ENCODE assay signal across 18 cellular contexts in the genomic region with DNA sequence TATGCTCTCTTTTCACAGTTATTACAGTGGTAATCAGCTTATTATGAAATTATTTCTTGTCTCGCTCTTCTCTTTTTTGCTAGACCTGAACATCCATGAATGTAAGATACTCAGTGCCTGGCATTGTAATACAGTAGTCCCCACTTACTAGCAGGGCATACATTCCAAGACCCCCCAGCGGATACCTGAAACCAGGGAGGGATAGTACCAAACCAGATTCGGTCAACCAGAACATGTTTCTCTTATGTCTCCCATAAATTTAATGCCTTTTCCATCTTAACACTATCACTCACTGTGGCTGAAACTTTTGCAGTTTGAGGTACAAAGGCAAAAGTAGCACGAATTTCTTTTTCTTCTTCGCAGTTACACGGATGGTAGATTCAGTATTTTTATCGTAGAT. TPM values are rescaled to one million over a fixed set of nuclear protein-coding genes. Genes with fewer than 3 reads are reported as not detected.
A peak's percentile ranks its signal among the peaks of the same experiment; 100 is the strongest.
DNase-seq lines count a peak whose midpoint lies in the region; ATAC-seq and TF ChIP-seq lines count a peak whose summit lies in the region.
"Had no signal": no experiment of that assay in that cellular context is flagged by ENCODE, and none has a peak within 500 bp of the region (broad histone marks: within the 10 kb centered on the region; RNA-seq: fewer than 3 reads in every experiment).

No MANE protein-coding gene starts in this region.

- POLR2A ChIA-PET in activated CD8-positive, alpha-beta T cell treated with anti-CD3 and anti-CD28 coated beads for 36 hours (lab: Charles Lee), result no interaction called here

- H3K36me3 Mint-ChIP-seq in osteocyte (ENCODE audit: unreplicated experiment), result peaks cover 70% of the 10 kb centered on the region
- H3K36me3 Mint-ChIP-seq in activated CD8-positive, alpha-beta T cell treated with anti-CD3 and anti-CD28 coated beads for 36 hours (ENCODE audit: low read depth), result peaks cover 67% of the 10 kb centered on the region

- H3K4me3 Mint-ChIP-seq in osteocyte (ENCODE audit: unreplicated experiment), result no peak overlapping the region
- no peak overlapping the region for H3K4me3 Mint-ChIP-seq in activated CD8-positive, alpha-beta T cell treated with anti-CD3 and anti-CD28 coated beads for 36 hours
- H3K4me3 Mint-ChIP-seq: T-helper 2 cell treated with Interferon-gamma antibody and Interleukin-4, amounts not matched to agents 5 μg/mL and 100 μg/mL, for 36 hours had no signal

- intact Hi-C loops in activated CD8-positive, alpha-beta T cell treated with anti-CD3 and anti-CD28 coated beads for 36 hours (cut with micrococcal nuclease), result no loop called here

- H3K27ac Mint-ChIP-seq in osteocyte (ENCODE audit: unreplicated experiment), result peak overlapping the region; percentile 66
- H3K27ac Mint-ChIP-seq in activated CD8-positive, alpha-beta T cell treated with anti-CD3 and anti-CD28 coated beads for 36 hours, result no peak overlapping the region
- H3K27ac Mint-ChIP-seq: T-helper 2 cell treated with Interferon-gamma antibody and Interleukin-4, amounts not matched to agents 5 μg/mL and 100 μg/mL, for 36 hours had no signal

- H3K36me3 ChIP-seq in brain microvascular endothelial cell (replicated peaks), result peaks cover 4% of the 10 kb centered on the region

- H3K4me3 ChIP-seq in brain microvascular endothelial cell (ENCODE audit: low read depth, low read length), result no peak overlapping the region
- H3K4me3 ChIP-seq: BLaER1, coronary artery, gastroesophageal sphincter, left lung, pancreas, testis had no signal

- peaks cover 32% of the 10 kb centered on the region for H3K4me1 Mint-ChIP-seq in osteocyte (ENCODE audit: unreplicated experiment)
- peaks cover 17% of the 10 kb centered on the region for H3K4me1 Mint-ChIP-seq in activated CD8-positive, alpha-beta T cell treated with anti-CD3 and anti-CD28 coated beads for 36 hours (ENCODE audit: low read depth)

- H3K27me3 Mint-ChIP-seq in osteocyte (ENCODE audit: unreplicated experiment), result no peaks in the 10 kb centered on the region
- H3K27me3 Mint-ChIP-seq in activated CD8-positive, alpha-beta T cell treated with anti-CD3 and anti-CD28 coated beads for 36 hours, result no peaks in the 10 kb centered on the region

- ATAC-seq in GM19351 (IDR thresholded peaks at IDR 0.05; ENCODE audit: unreplicated experiment), result peak; percentile 4
- ATAC-seq in HG02943 (IDR thresholded peaks at IDR 0.05; ENCODE audit: low read depth, unreplicated experiment), result peak; percentile 11
- ATAC-seq in activated CD8-positive, alpha-beta T cell treated with anti-CD3 and anti-CD28 coated beads for 36 hours, result no peak
- ATAC-seq in GM19397 (IDR thresholded peaks at IDR 0.05; ENCODE audit: unreplicated experiment), result no peak
- ATAC-seq: gastroesophageal sphincter, pancreas had no signal

- CTCF ChIA-PET in activated CD8-positive, alpha-beta T cell treated with anti-CD3 and anti-CD28 coated beads for 36 hours (lab: Charles Lee), result no interaction called here

- in situ Hi-C loops in brain microvascular endothelial cell (cut with HindIII; ENCODE audit: low pct_ligation_motif_present, low sequenced_read_pairs), result no loop called here

- H3K27me3 ChIP-seq in brain microvascular endothelial cell (replicated peaks), result no peaks in the 10 kb centered on the region
- H3K27me3 ChIP-seq: BLaER1, gastroesophageal sphincter, left lung, pancreas, testis had no signal

- H3K27ac ChIP-seq in brain microvascular endothelial cell, result peak overlapping the region; percentile 81
- H3K27ac ChIP-seq: BLaER1, coronary artery, gastroesophageal sphincter, left lung, pancreas, testis had no signal

- TF ChIP-seq CTCF in brain microvascular endothelial cell (IDR thresholded peaks at IDR 0.05; ENCODE audit: low read depth, low read length, missing control alignments) (no peak), osteocyte (IDR thresholded peaks at IDR 0.05) (no peak)
- no peak for TF ChIP-seq CTCF in activated CD8-positive, alpha-beta T cell treated with anti-CD3 and anti-CD28 coated beads for 36 hours (IDR thresholded peaks at IDR 0.05)

- no peak for DNase-seq in brain microvascular endothelial cell
- DNase-seq in osteocyte (ENCODE audit: extremely low spot score, unreplicated experiment), result no peak
- DNase-seq in activated CD8-positive, alpha-beta T cell treated with anti-CD3 and anti-CD28 coated beads for 36 hours, result no peak
- DNase-seq in activated CD4-positive, CD25-positive, alpha-beta regulatory T cell (lab: John Stamatoyannopoulos, UW), result no peak
- DNase-seq: left lung; NCI-H1694 treated with DMSO at 0.1 percent for 48 hours; pancreas; stimulated activated CD4-positive, alpha-beta T cell treated with anti-CD3 and anti-CD28 coated beads, Interleukin-4, amount 100 ng/mL, for 24 hours; stimulated activated CD8-positive, alpha-beta memory T cell treated with anti-CD3 and anti-CD28 coated beads, Interleukin-4, amount 100 ng/mL, for 48 hours; testis had no signal

- H3K9me3 Mint-ChIP-seq in osteocyte (ENCODE audit: unreplicated experiment), result peaks cover 30% of the 10 kb centered on the region
- H3K9me3 Mint-ChIP-seq in activated CD8-positive, alpha-beta T cell treated with anti-CD3 and anti-CD28 coated beads for 36 hours, result peaks cover 16% of the 10 kb centered on the region

RNA-seq across cellular contexts. Expression of a gene that starts 24.6 kb away (rescaled TPM):
- 30.0 and 32.1 TPM in 2 replicates for total RNA-seq in osteocyte
- under 1 TPM in 1 of 2 experiments, not detected in 1; 0.18 TPM for total RNA-seq in activated CD8-positive, alpha-beta T cell treated with anti-CD3 and anti-CD28 coated beads for 36 hours
- total RNA-seq: NCI-H460 had no signal

Comparison
In these comparisons a context has a peak if more than half of its experiments do, and no peak if none do; other contexts are left out.
1. ATAC-seq: peak in GM19351 (single experiment) and HG02943 (single experiment); none in activated CD8-positive, alpha-beta T cell treated with anti-CD3 and anti-CD28 coated beads for 36 hours (single experiment) and GM19397 (single experiment).
2. RNA of a gene that starts 24.6 kb away (total RNA-seq): 30.0 to 32.1 TPM in osteocyte; 0.18 TPM in activated CD8-positive, alpha-beta T cell treated with anti-CD3 and anti-CD28 coated beads for 36 hours; every median in the first group is over 10 times any median in the second.